16 cellular contexts compared by ENCODE assay signal in the genomic region with DNA sequence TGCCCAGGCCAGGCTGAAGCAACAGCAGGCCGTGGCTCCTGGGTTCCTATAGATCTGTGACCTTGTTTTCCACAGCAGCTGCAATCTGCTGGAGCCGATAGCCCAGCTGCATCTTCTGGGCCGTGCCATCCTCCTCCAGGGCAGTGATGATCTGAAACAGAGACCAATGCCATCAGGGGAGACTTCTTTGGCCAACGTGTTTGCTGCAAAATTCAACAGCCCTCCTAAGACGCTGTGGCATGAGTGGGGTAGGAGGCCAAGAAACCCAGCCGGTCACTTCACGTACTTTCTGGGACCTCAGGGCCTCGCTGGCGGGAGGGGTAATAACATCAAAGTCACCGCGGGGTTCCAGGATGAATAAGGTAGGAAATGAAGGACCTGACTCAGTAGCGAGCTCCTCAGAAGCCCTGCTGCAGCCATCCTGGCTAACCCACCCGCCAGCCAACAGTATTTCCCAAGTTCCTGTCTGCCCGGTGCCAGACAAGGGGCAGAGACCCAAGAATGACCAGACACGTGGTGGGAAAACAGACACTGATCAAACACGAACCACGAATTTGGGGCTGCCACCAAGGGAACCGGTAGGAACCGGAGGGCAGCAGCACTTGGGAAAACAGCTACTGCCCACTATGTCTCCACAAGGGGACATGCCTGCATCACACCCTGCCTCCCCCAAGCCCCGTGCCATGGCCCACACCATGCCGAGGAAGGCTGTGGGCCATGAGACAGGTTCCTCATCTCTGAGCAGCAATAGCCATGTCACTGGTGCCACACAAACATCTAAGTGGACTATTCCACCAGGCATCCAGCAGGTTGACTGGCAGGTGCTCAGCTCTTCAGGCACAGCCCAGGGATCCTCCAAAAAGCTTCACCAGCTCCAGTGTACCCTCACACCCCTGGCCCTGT. TPM values are rescaled to one million over a fixed set of nuclear protein-coding genes. Genes with fewer than 3 reads are reported as not detected.
DNase-seq lines count a peak whose midpoint lies in the region; ATAC-seq and TF ChIP-seq lines count a peak whose summit lies in the region.
"Had no signal": no experiment of that assay in that cellular context is flagged by ENCODE, and none has a peak within 500 bp of the region (broad histone marks: within the 10 kb centered on the region; RNA-seq: fewer than 3 reads in every experiment).

No MANE protein-coding gene starts in this region.

- no peaks in the 10 kb centered on the region for H3K9me3 Mint-ChIP-seq in activated CD4-positive, alpha-beta memory T cell treated with anti-CD3 and anti-CD28 coated beads for 36 hours
- no peaks in the 10 kb centered on the region for H3K9me3 Mint-ChIP-seq in activated CD4-positive, alpha-beta memory T cell treated with anti-CD3 and anti-CD28 coated beads, Interleukin-2, amount 10 ng/mL, durations not matched to agents 7 days and 5 days
- H3K9me3 Mint-ChIP-seq: activated CD8-positive, alpha-beta T cell treated with anti-CD3 and anti-CD28 coated beads for 36 hours; CD4-positive, alpha-beta memory T cell had no signal

- intact Hi-C loops in activated CD4-positive, alpha-beta memory T cell treated with anti-CD3 and anti-CD28 coated beads for 36 hours (cut with micrococcal nuclease) = no loop called here
- intact Hi-C loops in adrenal gland (cut with DNase I) (no loop called here), lower lobe of right lung (cut with DNase I) (loop anchor here (5.0 kb wide), 1 partner anchor 33 kb away; no protein-coding TSS in a partner anchor)

- POLR2A ChIA-PET in activated CD4-positive, alpha-beta memory T cell treated with anti-CD3 and anti-CD28 coated beads for 36 hours (lab: Charles Lee) = no interaction called here
- POLR2A ChIA-PET in activated CD4-positive, alpha-beta memory T cell treated with anti-CD3 and anti-CD28 coated beads, Interleukin-2, amount 10 ng/mL, durations not matched to agents 7 days and 5 days (lab: Charles Lee) = interaction anchor here (1.2 kb wide), 1 partner anchor 36 kb away, joined by 3 read pairs; no protein-coding TSS in a partner anchor

- H3K4me3 Mint-ChIP-seq in activated CD4-positive, alpha-beta memory T cell treated with anti-CD3 and anti-CD28 coated beads for 36 hours = no peak overlapping the region
- H3K4me3 Mint-ChIP-seq in activated CD4-positive, alpha-beta memory T cell treated with anti-CD3 and anti-CD28 coated beads, Interleukin-2, amount 10 ng/mL, durations not matched to agents 7 days and 5 days = no peak overlapping the region
- H3K4me3 Mint-ChIP-seq: activated CD8-positive, alpha-beta T cell treated with anti-CD3 and anti-CD28 coated beads for 36 hours; activated naive CD8-positive, alpha-beta T cell; CD4-positive, alpha-beta memory T cell had no signal

- H3K27ac ChIP-seq in adrenal gland = no peak overlapping the region
- H3K27ac ChIP-seq in lower lobe of right lung = no peak overlapping the region
- H3K27ac ChIP-seq in substantia nigra (ENCODE audit: low read depth, low read length, poor library complexity, severe bottlenecking) = peak overlapping the region; percentile 7
- H3K27ac ChIP-seq: A549 had no signal

- peaks cover 1% of the 10 kb centered on the region for H3K27me3 Mint-ChIP-seq in activated CD4-positive, alpha-beta memory T cell treated with anti-CD3 and anti-CD28 coated beads for 36 hours
- H3K27me3 Mint-ChIP-seq in activated CD4-positive, alpha-beta memory T cell treated with anti-CD3 and anti-CD28 coated beads, Interleukin-2, amount 10 ng/mL, durations not matched to agents 7 days and 5 days = peaks cover 2% of the 10 kb centered on the region
- H3K27me3 Mint-ChIP-seq: activated naive CD8-positive, alpha-beta T cell had no signal

- WGBS in adrenal gland, 4 donors = 83 to 88% (median 87%) methylated on average over 12 to 21 of the region's 21 CpGs

- H3K9me3 ChIP-seq in adrenal gland (replicated peaks in 1 of 3) (no peaks in the 10 kb centered on the region), lower lobe of right lung (no peaks in the 10 kb centered on the region)
- H3K9me3 ChIP-seq: A549 had no signal

- peaks cover 0 to 5% of the 10 kb centered on the region in 2 donors for H3K4me1 ChIP-seq in adrenal gland (replicated peaks in 1 of 2)
- peaks cover 8% of the 10 kb centered on the region for H3K4me1 ChIP-seq in lower lobe of right lung

- no peak for TF ChIP-seq POLR2A in adrenal gland (IDR thresholded peaks at IDR 0.05)

- H3K4me3 ChIP-seq in adrenal gland (no peak overlapping the region), lower lobe of right lung (no peak overlapping the region)
- H3K4me3 ChIP-seq: A549 had no signal

- CTCF ChIA-PET in activated CD4-positive, alpha-beta memory T cell treated with anti-CD3 and anti-CD28 coated beads for 36 hours (lab: Charles Lee) = interaction anchor here (0.6 to 8.0 kb wide), 3 partner anchors 32 to 172 kb away, joined by 3 to 290 read pairs (median 153); a partner anchor contains a TSS
- CTCF ChIA-PET in activated CD4-positive, alpha-beta memory T cell treated with anti-CD3 and anti-CD28 coated beads, Interleukin-2, amount 10 ng/mL, durations not matched to agents 7 days and 5 days (lab: Charles Lee) = interaction anchor here (12.4 kb wide), 1 partner anchor 30 kb away, joined by 261 read pairs; no protein-coding TSS in a partner anchor

- TF ChIP-seq CTCF in adrenal gland (IDR thresholded peaks at IDR 0.05) (no peak), lower lobe of right lung (IDR thresholded peaks at IDR 0.05) (no peak)

- ATAC-seq in lower lobe of right lung = no peak
- no peak for ATAC-seq in HG02759 (IDR thresholded peaks at IDR 0.05; ENCODE audit: unreplicated experiment)
- ATAC-seq: A549; activated CD8-positive, alpha-beta T cell treated with anti-CD3 and anti-CD28 coated beads for 36 hours had no signal

- peak; percentile 3 for DNase-seq in activated CD4-positive, alpha-beta memory T cell treated with anti-CD3 and anti-CD28 coated beads for 36 hours
- no peak for DNase-seq in activated CD4-positive, alpha-beta memory T cell treated with anti-CD3 and anti-CD28 coated beads, Interleukin-2, amount 10 ng/mL, durations not matched to agents 7 days and 5 days
- DNase-seq in adrenal gland (peak in 5 of 7 donors; percentile 0 to 45 (median 12)), lower lobe of right lung (peak; percentile 22), substantia nigra (lab: John Stamatoyannopoulos, UW) (peak in 4 of 49 donors; percentile 14 to 28 (median 18)), NCI-H345 (lab: John Stamatoyannopoulos, UW) (no peak), NCI-H748 (lab: John Stamatoyannopoulos, UW; ENCODE audit: unreplicated experiment) (no peak)
- DNase-seq: activated CD8-positive, alpha-beta T cell treated with anti-CD3 and anti-CD28 coated beads for 36 hours; CD4-positive, alpha-beta memory T cell; NCI-H1048; SHP77 treated with DMSO at 0.1 percent for 48 hours had no signal

- no peak overlapping the region for H3K27ac Mint-ChIP-seq in activated CD4-positive, alpha-beta memory T cell treated with anti-CD3 and anti-CD28 coated beads for 36 hours
- H3K27ac Mint-ChIP-seq in activated CD4-positive, alpha-beta memory T cell treated with anti-CD3 and anti-CD28 coated beads, Interleukin-2, amount 10 ng/mL, durations not matched to agents 7 days and 5 days = no peak overlapping the region
- H3K27ac Mint-ChIP-seq: activated CD8-positive, alpha-beta T cell treated with anti-CD3 and anti-CD28 coated beads for 36 hours; activated naive CD8-positive, alpha-beta T cell had no signal

- no peaks in the 10 kb centered on the region for H3K4me1 Mint-ChIP-seq in activated CD4-positive, alpha-beta memory T cell treated with anti-CD3 and anti-CD28 coated beads for 36 hours (ENCODE audit: low read depth)
- H3K4me1 Mint-ChIP-seq in activated CD4-positive, alpha-beta memory T cell treated with anti-CD3 and anti-CD28 coated beads, Interleukin-2, amount 10 ng/mL, durations not matched to agents 7 days and 5 days = peaks cover 2% of the 10 kb centered on the region

- H3K27me3 ChIP-seq in adrenal gland (no peaks in the 10 kb centered on the region), lower lobe of right lung (ENCODE audit: low read depth) (no peaks in the 10 kb centered on the region)

- H3K36me3 ChIP-seq in adrenal gland (replicated peaks in 1 of 2) = peaks cover 0 to 3% of the 10 kb centered on the region in 2 donors
- H3K36me3 ChIP-seq in lower lobe of right lung = peaks cover 53% of the 10 kb centered on the region

- no peaks in the 10 kb centered on the region for H3K36me3 Mint-ChIP-seq in activated CD4-positive, alpha-beta memory T cell treated with anti-CD3 and anti-CD28 coated beads for 36 hours
- no peaks in the 10 kb centered on the region for H3K36me3 Mint-ChIP-seq in activated CD4-positive, alpha-beta memory T cell treated with anti-CD3 and anti-CD28 coated beads, Interleukin-2, amount 10 ng/mL, durations not matched to agents 7 days and 5 days (ENCODE audit: low read depth)
- H3K36me3 Mint-ChIP-seq: activated naive CD8-positive, alpha-beta T cell; CD4-positive, alpha-beta memory T cell had no signal

RNA-seq across cellular contexts. Expression of a gene that starts 25.2 kb away (rescaled TPM):
- 1 to 10 TPM; 3.2 to 3.8 TPM for total RNA-seq in activated CD4-positive, alpha-beta memory T cell treated with anti-CD3 and anti-CD28 coated beads for 36 hours
- 1 to 10 TPM; 1.7 to 1.9 TPM for total RNA-seq in activated CD4-positive, alpha-beta memory T cell treated with anti-CD3 and anti-CD28 coated beads, Interleukin-2, amount 10 ng/mL, durations not matched to agents 7 days and 5 days
- total RNA-seq in adrenal gland (10 to 100 TPM in 6 of 8 donors, 1 to 10 TPM in 2; 5.9 to 23.5 (median 13.7) TPM), lower lobe of right lung (94.3 TPM)
- polyA plus RNA-seq in adrenal gland = 100 to 1,000 TPM in 1 of 3 donors, 10 to 100 TPM in 1, 1 to 10 TPM in 1; 6.1 to 115 (median 45.6) TPM

RNA-seq across cellular contexts. Expression of a gene that starts 32.7 kb away (rescaled TPM):
- not detected for total RNA-seq in activated CD4-positive, alpha-beta memory T cell treated with anti-CD3 and anti-CD28 coated beads for 36 hours
- total RNA-seq in activated CD4-positive, alpha-beta memory T cell treated with anti-CD3 and anti-CD28 coated beads, Interleukin-2, amount 10 ng/mL, durations not matched to agents 7 days and 5 days = not detected
- not detected for total RNA-seq in adrenal gland
- polyA plus RNA-seq in adrenal gland = under 1 TPM in 2 of 3 donors, not detected in 1; 0.07 to 0.24 TPM
- total RNA-seq in lower lobe of right lung = not detected
- total RNA-seq: activated CD8-positive, alpha-beta T cell treated with anti-CD3 and anti-CD28 coated beads for 36 hours; CD4-positive, alpha-beta memory T cell; mononuclear cell had no signal
- polyA plus RNA-seq: A549; CD4-positive, alpha-beta memory T cell; urinary bladder had no signal

RNA-seq across cellular contexts. Expression of a gene that starts 35.2 kb away (rescaled TPM):
- 10 to 100 TPM; 24.3 to 24.4 TPM for total RNA-seq in activated CD4-positive, alpha-beta memory T cell treated with anti-CD3 and anti-CD28 coated beads for 36 hours
- total RNA-seq in activated CD4-positive, alpha-beta memory T cell treated with anti-CD3 and anti-CD28 coated beads, Interleukin-2, amount 10 ng/mL, durations not matched to agents 7 days and 5 days = 10 to 100 TPM; 14.9 to 17.5 TPM
- 10 to 100 TPM; 14.3 to 28.7 (median 19.5) TPM for total RNA-seq in adrenal gland
- polyA plus RNA-seq in adrenal gland = 10 to 100 TPM in 1 of 3 donors, 1 to 10 TPM in 2; 7.3 to 20.8 (median 8.0) TPM
- 8.6 TPM for total RNA-seq in lower lobe of right lung

RNA-seq across cellular contexts. Expression of a gene that starts 35.4 kb away (rescaled TPM):
- 100 to 1,000 TPM; 318 to 323 TPM for total RNA-seq in activated CD4-positive, alpha-beta memory T cell treated with anti-CD3 and anti-CD28 coated beads for 36 hours
- 100 to 1,000 TPM; 240 to 241 TPM for total RNA-seq in activated CD4-positive, alpha-beta memory T cell treated with anti-CD3 and anti-CD28 coated beads, Interleukin-2, amount 10 ng/mL, durations not matched to agents 7 days and 5 days
- 100 to 1,000 TPM; 177 to 322 (median 224) TPM for total RNA-seq in adrenal gland
- 100 to 1,000 TPM; 489 to 891 (median 742) TPM for polyA plus RNA-seq in adrenal gland
- 153 TPM for total RNA-seq in lower lobe of right lung

RNA-seq across cellular contexts. Expression of a gene that starts 41.8 kb away (rescaled TPM):
- 10 to 100 TPM; 13.8 to 14.5 TPM for total RNA-seq in activated CD4-positive, alpha-beta memory T cell treated with anti-CD3 and anti-CD28 coated beads for 36 hours
- total RNA-seq in activated CD4-positive, alpha-beta memory T cell treated with anti-CD3 and anti-CD28 coated beads, Interleukin-2, amount 10 ng/mL, durations not matched to agents 7 days and 5 days = 10 to 100 TPM; 13.4 to 15.2 TPM
- total RNA-seq in adrenal gland (10 to 100 TPM in 1 of 8 donors, 1 to 10 TPM in 7; 5.1 to 15.9 (median 6.7) TPM), lower lobe of right lung (5.9 TPM)
- polyA plus RNA-seq in adrenal gland = 1 to 10 TPM; 6.7 to 9.1 (median 8.4) TPM

Comparison
In these comparisons a context has a peak if more than half of its experiments do, and no peak if none do; other contexts are left out.
1. DNase-seq: peak in activated CD4-positive, alpha-beta memory T cell treated with anti-CD3 and anti-CD28 coated beads for 36 hours (single experiment), adrenal gland (5 of 7) and lower lobe of right lung (single experiment); none in activated CD4-positive, alpha-beta memory T cell treated with anti-CD3 and anti-CD28 coated beads, Interleukin-2, amount 10 ng/mL, durations not matched to agents 7 days and 5 days (single experiment), NCI-H345 (single experiment) and NCI-H748 (single experiment).